ENCODE assay signal across 8 cellular contexts in the genomic region with DNA sequence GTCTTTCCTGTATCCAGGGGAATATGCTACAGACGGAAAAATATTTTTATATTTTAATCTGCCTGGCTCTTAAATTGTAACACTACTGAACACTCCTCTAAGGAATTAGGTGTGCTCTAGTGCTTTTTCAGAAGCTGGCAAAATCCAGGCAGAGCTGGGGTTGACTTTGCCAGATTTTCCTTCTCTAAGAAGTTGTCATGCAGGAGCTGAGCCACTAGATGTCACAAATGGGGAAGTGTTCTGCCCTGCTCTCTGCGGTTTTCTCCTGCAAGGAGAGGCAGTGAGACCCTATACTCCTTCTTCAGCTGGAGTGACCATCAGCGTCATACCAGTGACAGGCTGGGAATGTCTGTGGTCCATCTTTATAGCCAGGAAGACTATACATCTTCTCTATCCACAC.
DNase-seq lines count a peak whose midpoint lies in the region; ATAC-seq and TF ChIP-seq lines count a peak whose summit lies in the region.

No MANE protein-coding gene starts in this region.

- H2AFZ ChIP-seq in GM23338: no peak overlapping the region

- CTCF ChIA-PET in Calu3 (lab: Charles Lee): interaction anchor here (0.9 to 1.6 kb wide), 4 partner anchors 8 to 210 kb away, joined by 3 to 6 read pairs (median 4); no protein-coding TSS in a partner anchor
- CTCF ChIA-PET in CD4-positive, alpha-beta T cell (lab: Charles Lee): no interaction called here

- no peak overlapping the region for H3K4me3 ChIP-seq in GM23338
- H3K4me3 ChIP-seq in ascending aorta: no peak overlapping the region
- no peak overlapping the region for H3K4me3 ChIP-seq in aorta (ENCODE audit: low read length in 2 of 2)

- peak; percentile 78 for TF ChIP-seq CTCF in Calu3 (IDR thresholded peaks at IDR 0.05; ENCODE audit: unreplicated experiment)
- peak; percentile 63 to 84 for TF ChIP-seq CTCF in GM23338 (conservative IDR thresholded peaks at IDR 0.05; ENCODE audit: low read depth in 2 of 2)
- TF ChIP-seq CTCF in ascending aorta (IDR thresholded peaks at IDR 0.05): peak; percentile 11 to 65 (median 46)
- no peak for TF ChIP-seq CTCF in CD4-positive, alpha-beta T cell (IDR thresholded peaks at IDR 0.05)

- POLR2A ChIA-PET in CD4-positive, alpha-beta T cell (lab: Charles Lee): no interaction called here

- peak; percentile 56 for DNase-seq in Calu3
- DNase-seq in GM23338 (ENCODE audit: low spot score): peak; percentile 85
- DNase-seq in NCI-H2227 (lab: John Stamatoyannopoulos, UW; ENCODE audit: unreplicated experiment): peak; percentile 75
- DNase-seq in ascending aorta (ENCODE audit: low spot score in 2 of 2): peak in 1 of 2 donors; percentile 67
- peak; percentile 65 for DNase-seq in iPS-NIHi11 (ENCODE audit: low spot score)
- DNase-seq in aorta: no peak
- no peak for DNase-seq in CD4-positive, alpha-beta T cell
- DNase-seq in activated CD8-positive, alpha-beta memory T cell treated with anti-CD3 and anti-CD28 coated beads for 24 hours: no peak

- ATAC-seq in GM23338: peak; percentile 96
- ATAC-seq in aorta (ENCODE audit: low FRiP score): peak; percentile 61
- no peak for ATAC-seq in CD4-positive, alpha-beta T cell (ENCODE audit: poor library complexity)

- H3K4me1 Mint-ChIP-seq in Calu3 (ENCODE audit: low read depth, unreplicated experiment) (no peaks in the 10 kb centered on the region), GM23338 (peaks cover 13% of the 10 kb centered on the region)
- H3K4me1 Mint-ChIP-seq in CD4-positive, alpha-beta T cell (ENCODE audit: low read depth): no peaks in the 10 kb centered on the region

- peaks cover 3% of the 10 kb centered on the region; the same call in 1 of the 2 replicates for H3K9me2 ChIP-seq in GM23338 (ENCODE audit: insufficient read depth)

- H3K4me1 ChIP-seq in GM23338 (ENCODE audit: insufficient read depth): peaks cover 6% of the 10 kb centered on the region; the same call in 1 of the 2 replicates
- no peaks in the 10 kb centered on the region for H3K4me1 ChIP-seq in ascending aorta
- H3K4me1 ChIP-seq in aorta (ENCODE audit: control insufficient read depth in 1 of 2, insufficient read depth in 2 of 2, low read length in 2 of 2): no peaks in the 10 kb centered on the region

- no peaks in the 10 kb centered on the region for H4K20me1 ChIP-seq in GM23338 (replicated peaks; ENCODE audit: insufficient read depth)

- intact Hi-C loops in Calu3 (cut with micrococcal nuclease; ENCODE audit: unreplicated experiment): loop anchor here (1.0 kb wide), 1 partner anchor 104 kb away; no protein-coding TSS in a partner anchor
- intact Hi-C loops in ascending aorta (cut with DNase I): no loop called here
- intact Hi-C loops in aorta (cut with DNase I): no loop called here
- intact Hi-C loops in CD4-positive, alpha-beta T cell (cut with DNase I, micrococcal nuclease): no loop called here

- H3K9me3 Mint-ChIP-seq in Calu3 (ENCODE audit: low read depth, unreplicated experiment) (peaks cover 4% of the 10 kb centered on the region), GM23338 (no peaks in the 10 kb centered on the region)
- H3K9me3 Mint-ChIP-seq in CD4-positive, alpha-beta T cell: peaks cover 3% of the 10 kb centered on the region

- H3K27ac ChIP-seq in GM23338 (ENCODE audit: low read depth): no peak overlapping the region
- H3K27ac ChIP-seq in ascending aorta: no peak overlapping the region
- no peak overlapping the region for H3K27ac ChIP-seq in aorta (ENCODE audit: low read depth in 1 of 2, low read length in 2 of 2)
- no peak overlapping the region for H3K27ac ChIP-seq in CD4-positive, alpha-beta T cell (ENCODE audit: low read depth, low read length)

- no peaks in the 10 kb centered on the region for H3K36me3 ChIP-seq in GM23338 (ENCODE audit: insufficient read depth)
- no peaks in the 10 kb centered on the region for H3K36me3 ChIP-seq in ascending aorta
- H3K36me3 ChIP-seq in aorta (ENCODE audit: control insufficient read depth in 1 of 2, insufficient read depth in 2 of 2, low read length in 1 of 2): no peaks in the 10 kb centered on the region

- H3F3A ChIP-seq in GM23338 (replicated peaks; ENCODE audit: low read depth): no peaks in the 10 kb centered on the region

- no peaks in the 10 kb centered on the region for H3K9me3 ChIP-seq in ascending aorta
- H3K9me3 ChIP-seq in aorta (ENCODE audit: control insufficient read depth, low read length): no peaks in the 10 kb centered on the region
- H3K9me3 ChIP-seq in CD4-positive, alpha-beta T cell (ENCODE audit: control insufficient read depth, low read length): no peaks in the 10 kb centered on the region

- H3K36me3 Mint-ChIP-seq in Calu3 (ENCODE audit: insufficient read depth, unreplicated experiment) (no peaks in the 10 kb centered on the region), GM23338 (ENCODE audit: low read depth) (no peaks in the 10 kb centered on the region)
- H3K36me3 Mint-ChIP-seq in CD4-positive, alpha-beta T cell (ENCODE audit: low read depth): no peaks in the 10 kb centered on the region

- no TSS peak for BruUV-seq in Calu3 (replicated peaks; lab: Mats Ljungman, UMichigan)

- H3K27me3 Mint-ChIP-seq in Calu3 (ENCODE audit: unreplicated experiment) (no peaks in the 10 kb centered on the region), GM23338 (ENCODE audit: insufficient read depth, low read depth, poor library complexity) (peaks cover 2% of the 10 kb centered on the region)
- peaks cover 17% of the 10 kb centered on the region for H3K27me3 Mint-ChIP-seq in CD4-positive, alpha-beta T cell

- no peaks in the 10 kb centered on the region for H3K27me3 ChIP-seq in GM23338 (ENCODE audit: insufficient read depth)
- no peaks in the 10 kb centered on the region for H3K27me3 ChIP-seq in ascending aorta
- H3K27me3 ChIP-seq in aorta (ENCODE audit: control insufficient read depth in 1 of 2, insufficient read depth in 2 of 2, low read length in 1 of 2): no peaks in the 10 kb centered on the region
- no peaks in the 10 kb centered on the region for H3K27me3 ChIP-seq in CD4-positive, alpha-beta T cell (ENCODE audit: control insufficient read depth, insufficient read depth, low read length)

- 4% methylated on average over 3 of the region's 3 CpGs for WGBS in aorta, 2 donors

- H3K27ac Mint-ChIP-seq in Calu3 (ENCODE audit: unreplicated experiment) (no peak overlapping the region), GM23338 (no peak overlapping the region; the same call in 1 of the 2 replicates)
- H3K27ac Mint-ChIP-seq in CD4-positive, alpha-beta T cell: no peak overlapping the region

- H3K79me2 ChIP-seq in GM23338 (replicated peaks; ENCODE audit: insufficient read depth): no peaks in the 10 kb centered on the region

- H3K4me2 ChIP-seq in GM23338: no peak overlapping the region

- H3K4me3 Mint-ChIP-seq in Calu3 (ENCODE audit: low read depth, unreplicated experiment): no peak overlapping the region
- H3K4me3 Mint-ChIP-seq in GM23338: no peak overlapping the region
- no peak overlapping the region for H3K4me3 Mint-ChIP-seq in CD4-positive, alpha-beta T cell

TF ChIP-seq in GM23338, 12 proteins besides CTCF, POLR2A, EP300 and RAD21:
- TF ChIP-seq ZNF114 (CRISPR knock-in tag; IDR thresholded peaks at IDR 0.05) (no peak), ZNF331 (CRISPR knock-in tag; IDR thresholded peaks at IDR 0.05; ENCODE audit: low read depth) (peak; percentile 61)
TF ChIP-seq in GM23338: peak in this region for 1.

Comparison
In these comparisons a context has a peak if more than half of its experiments do, and no peak if none do; other contexts are left out.
1. DNase-seq: peak in Calu3 (single experiment), GM23338 (single experiment), NCI-H2227 (single experiment) and iPS-NIHi11 (single experiment); none in aorta (0 of 2), CD4-positive, alpha-beta T cell (0 of 10) and activated CD8-positive, alpha-beta memory T cell treated with anti-CD3 and anti-CD28 coated beads for 24 hours (single experiment).